Comparison of ENCODE assay signal across 35 cellular contexts in the genomic region with DNA sequence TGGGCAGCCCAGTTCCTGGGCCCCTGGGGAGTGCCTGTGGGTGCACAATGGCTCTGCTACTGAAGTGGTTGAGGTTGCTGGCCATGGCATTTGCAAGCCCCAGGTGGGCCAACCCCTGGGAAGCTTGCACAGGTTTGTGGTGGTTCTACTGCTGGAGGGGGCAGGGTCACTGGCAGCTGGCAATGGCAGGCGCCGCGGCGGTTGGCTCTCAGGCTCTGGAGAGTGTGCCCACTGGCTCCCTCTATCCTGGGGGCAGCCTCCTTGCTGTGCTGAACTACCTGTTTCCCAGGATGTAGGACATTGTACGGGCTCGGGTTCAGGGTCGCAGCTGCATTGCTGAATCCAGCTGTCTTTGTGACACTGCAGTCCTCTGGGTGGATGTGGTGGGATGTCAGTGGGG.
"Had no signal": no experiment of that assay in that cellular context is flagged by ENCODE, and none has a peak within 500 bp of the region (broad histone marks: within the 10 kb centered on the region; RNA-seq: fewer than 3 reads in every experiment).

No MANE protein-coding gene starts in this region.

- H3K27me3 ChIP-seq: MG63 had no signal

- H3K4me2 ChIP-seq: KMS-11 had no signal

- H3K36me3 ChIP-seq: MG63 had no signal

- H3K27ac ChIP-seq: KMS-11 had no signal

- H3K9ac ChIP-seq: KMS-11 had no signal

- DNase-seq: Karpas-422, Kasumi-1, KBM-7, KG1, MG63, MM.1S, MV-4-11, NCI-H1048, NCI-H1092, NCI-H1092 treated with DMSO at 0.1 percent for 48 hours, NCI-H1105, NCI-H1105 treated with DMSO at 0.1 percent for 48 hours, NCI-H1417, NCI-H1417 treated with DMSO at 0.1 percent for 48 hours, NCI-H1436, NCI-H1436 treated with DMSO at 0.1 percent for 48 hours, NCI-H146, NCI-H1694, NCI-H1694 treated with DMSO at 0.1 percent for 48 hours, NCI-H187, NCI-H187 treated with DMSO at 0.1 percent for 48 hours, NCI-H1930, NCI-H2029, NCI-H2029 treated with DMSO at 0.1 percent for 48 hours, NCI-H2081, NCI-H2081 treated with DMSO at 0.1 percent for 48 hours, NCI-H2107, NCI-H2171, NCI-H2171 treated with DMSO at 0.1 percent for 48 hours, NCI-H2227 treated with DMSO at 0.1 percent for 48 hours, NCI-H226, NCI-H345, NCI-H446, NCI-H446 treated with DMSO at 0.1 percent for 48 hours had no signal

- H3K4me3 ChIP-seq: MG63 had no signal
